8 cellular contexts compared by ENCODE assay signal in the genomic region with DNA sequence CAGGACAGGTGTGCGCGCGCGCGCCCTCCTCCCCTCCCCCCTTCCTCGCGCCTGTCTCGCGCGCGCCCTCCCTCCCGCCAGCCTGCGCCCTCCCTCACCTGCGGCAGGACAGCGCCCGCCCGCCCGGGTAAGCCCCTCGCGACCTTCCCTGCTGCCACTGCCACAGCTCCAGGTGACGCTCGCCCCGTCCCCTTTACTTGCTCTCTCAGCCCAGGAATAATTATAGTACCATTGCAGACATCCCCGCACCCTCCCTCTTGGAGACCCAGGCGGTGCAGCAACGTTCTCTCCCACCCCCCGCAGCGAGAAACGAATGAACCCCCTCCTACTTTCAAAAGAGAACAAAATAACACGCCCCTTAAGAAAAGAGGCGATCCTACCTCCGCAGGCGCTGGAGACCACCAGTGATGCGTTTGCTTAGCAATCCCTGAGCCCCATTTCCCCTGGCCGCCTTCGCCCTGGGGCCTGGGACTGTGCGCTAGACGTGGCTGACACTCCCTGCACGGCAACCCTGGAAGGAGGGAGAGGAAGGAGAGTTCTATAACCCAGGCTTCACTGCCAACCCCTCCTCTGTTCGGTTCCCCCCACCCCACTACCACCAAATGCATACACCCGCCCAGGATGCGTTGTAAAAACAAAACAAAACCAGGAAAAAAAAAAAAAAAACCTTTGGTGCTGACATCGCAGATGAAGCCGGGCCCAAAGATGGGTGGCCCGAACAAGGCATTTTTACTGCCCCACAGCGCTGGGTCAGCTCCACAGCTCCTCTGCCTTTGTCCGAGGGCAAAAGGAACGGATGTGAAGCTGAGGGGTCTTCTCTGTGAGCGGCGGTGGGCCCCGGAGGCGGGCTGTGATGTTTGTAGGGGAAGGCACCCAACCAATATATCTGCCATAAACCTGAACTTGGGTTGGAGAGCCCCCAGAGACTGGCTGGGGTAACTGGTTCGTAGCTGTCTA. TPM values are rescaled to one million over a fixed set of nuclear protein-coding genes. Genes with fewer than 3 reads are reported as not detected.
DNase-seq lines count a peak whose midpoint lies in the region; ATAC-seq and TF ChIP-seq lines count a peak whose summit lies in the region.

No MANE protein-coding gene starts in this region.

- no peaks in the 10 kb centered on the region for H3K79me2 ChIP-seq in neural progenitor cell (ENCODE audit: low read depth)

- intact Hi-C loops in esophagus muscularis mucosa (cut with DNase I), result loop anchor here (5.0 kb wide), 1 partner anchor 39 kb away; no protein-coding TSS in a partner anchor

- H3K27ac ChIP-seq in esophagus muscularis mucosa (replicated peaks in 1 of 4), result peak overlapping the region; percentile 97 to 99 (median 97)
- H3K27ac ChIP-seq in neural progenitor cell, result no peak overlapping the region

- no peak overlapping the region for H3K9ac ChIP-seq in neural progenitor cell

- no peaks in the 10 kb centered on the region for H3K36me3 ChIP-seq in esophagus muscularis mucosa
- no peaks in the 10 kb centered on the region for H3K36me3 ChIP-seq in neural progenitor cell

- H3K4me3 Mint-ChIP-seq in activated CD8-positive, alpha-beta T cell treated with anti-CD3 and anti-CD28 coated beads, Interleukin-2, amount 10 ng/mL, durations not matched to agents 7 days and 5 days, result peak overlapping the region; percentile 83
- peak overlapping the region; percentile 90 for H3K4me3 Mint-ChIP-seq in neural progenitor cell

- peaks cover 47% of the 10 kb centered on the region for H3K4me1 Mint-ChIP-seq in activated CD8-positive, alpha-beta T cell treated with anti-CD3 and anti-CD28 coated beads, Interleukin-2, amount 10 ng/mL, durations not matched to agents 7 days and 5 days (ENCODE audit: low read depth)
- peaks cover 29% of the 10 kb centered on the region for H3K4me1 Mint-ChIP-seq in neural progenitor cell

- H3K9me3 Mint-ChIP-seq in activated CD8-positive, alpha-beta T cell treated with anti-CD3 and anti-CD28 coated beads, Interleukin-2, amount 10 ng/mL, durations not matched to agents 7 days and 5 days (ENCODE audit: insufficient read depth), result no peaks in the 10 kb centered on the region
- H3K9me3 Mint-ChIP-seq in neural progenitor cell, result no peaks in the 10 kb centered on the region

- peak; percentile 17 for ATAC-seq in activated CD8-positive, alpha-beta T cell treated with anti-CD3 and anti-CD28 coated beads, Interleukin-2, amount 10 ng/mL, durations not matched to agents 7 days and 5 days
- ATAC-seq in HG03571 (IDR thresholded peaks at IDR 0.05; ENCODE audit: unreplicated experiment), result no peak

- POLR2A ChIA-PET in activated CD8-positive, alpha-beta T cell treated with anti-CD3 and anti-CD28 coated beads, Interleukin-2, amount 10 ng/mL, durations not matched to agents 7 days and 5 days (lab: Charles Lee), result interaction anchor here (0.7 to 1.0 kb wide), 4 partner anchors 8 to 1533 kb away, joined by 3 to 5 read pairs (median 3); a partner anchor contains a TSS

- H3K4me2 ChIP-seq in neural progenitor cell, result peak overlapping the region; percentile 75

- H4K20me1 ChIP-seq in neural progenitor cell (ENCODE audit: low read depth), result peaks cover 46% of the 10 kb centered on the region

- peaks cover 3% of the 10 kb centered on the region for H3K36me3 Mint-ChIP-seq in activated CD8-positive, alpha-beta T cell treated with anti-CD3 and anti-CD28 coated beads, Interleukin-2, amount 10 ng/mL, durations not matched to agents 7 days and 5 days (ENCODE audit: low read depth)
- H3K36me3 Mint-ChIP-seq in neural progenitor cell, result no peaks in the 10 kb centered on the region

- no peaks in the 10 kb centered on the region for H3K9me3 ChIP-seq in esophagus muscularis mucosa
- no peaks in the 10 kb centered on the region for H3K9me3 ChIP-seq in neural progenitor cell (ENCODE audit: low read depth)

- H3K27me3 ChIP-seq in esophagus muscularis mucosa (no peaks in the 10 kb centered on the region), neural progenitor cell (peaks cover 97% of the 10 kb centered on the region)

- TF ChIP-seq CTCF in esophagus muscularis mucosa (IDR thresholded peaks at IDR 0.05) (no peak), neural progenitor cell (IDR thresholded peaks at IDR 0.05) (no peak)

- 3% methylated on average over 47 of the region's 53 CpGs for WGBS in esophagus muscularis mucosa

- H3K27me3 Mint-ChIP-seq in activated CD8-positive, alpha-beta T cell treated with anti-CD3 and anti-CD28 coated beads, Interleukin-2, amount 10 ng/mL, durations not matched to agents 7 days and 5 days (ENCODE audit: low read depth), result peaks cover 43% of the 10 kb centered on the region
- H3K27me3 Mint-ChIP-seq in neural progenitor cell (ENCODE audit: insufficient read depth, low read depth), result peaks cover 60% of the 10 kb centered on the region

- no peak overlapping the region for H2AFZ ChIP-seq in neural progenitor cell (replicated peaks)

- H3F3A ChIP-seq in neural progenitor cell (ENCODE audit: low read depth), result peaks cover 72% of the 10 kb centered on the region

- TF ChIP-seq POLR2A in esophagus muscularis mucosa (IDR thresholded peaks at IDR 0.05; ENCODE audit: low read depth), result no peak

- peak overlapping the region; percentile 98 for H3K27ac Mint-ChIP-seq in activated CD8-positive, alpha-beta T cell treated with anti-CD3 and anti-CD28 coated beads, Interleukin-2, amount 10 ng/mL, durations not matched to agents 7 days and 5 days
- H3K27ac Mint-ChIP-seq in neural progenitor cell, result no peak overlapping the region

- no peak for TF ChIP-seq EP300 in esophagus muscularis mucosa (IDR thresholded peaks at IDR 0.05)

- peak; percentile 57 for DNase-seq in D341Med (ENCODE audit: low spot score)
- peak; percentile 31 for DNase-seq in HT1080 (ENCODE audit: low read depth)
- peak; percentile 42 for DNase-seq in activated CD8-positive, alpha-beta T cell treated with anti-CD3 and anti-CD28 coated beads, Interleukin-2, amount 10 ng/mL, durations not matched to agents 7 days and 5 days
- no peak for DNase-seq in esophagus muscularis mucosa (ENCODE audit: extremely low spot score)
- peak; percentile 61 for DNase-seq in neural progenitor cell (ENCODE audit: low spot score)
- no peak for DNase-seq in NCI-H510A (lab: John Stamatoyannopoulos, UW)
- no peak for DNase-seq in DMS153 treated with DMSO at 0.1 percent for 48 hours (lab: John Stamatoyannopoulos, UW; ENCODE audit: unreplicated experiment)

- H3K4me3 ChIP-seq in esophagus muscularis mucosa (peak overlapping the region; percentile 73 to 82 (median 74)), neural progenitor cell (peak overlapping the region; percentile 54)

- peaks cover 31 to 67% (median 58%) of the 10 kb centered on the region in 4 donors for H3K4me1 ChIP-seq in esophagus muscularis mucosa
- peaks cover 13% of the 10 kb centered on the region for H3K4me1 ChIP-seq in neural progenitor cell

- CTCF ChIA-PET in activated CD8-positive, alpha-beta T cell treated with anti-CD3 and anti-CD28 coated beads, Interleukin-2, amount 10 ng/mL, durations not matched to agents 7 days and 5 days (lab: Charles Lee), result interaction anchor here (0.8 to 3.5 kb wide), 14 partner anchors 9 to 244 kb away, joined by 3 to 17 read pairs (median 4); a partner anchor contains a TSS

RNA-seq across cellular contexts. Expression of a gene that starts 5.5 kb away (rescaled TPM):
- total RNA-seq in HT1080 (2014; rRNA removed; shearing (Covaris generic)), result 8.8 and 12.2 TPM in 2 replicates
- 6.2 and 6.4 TPM in 2 replicates for polyA plus RNA-seq in HT1080 (2015; cell fraction: cytosol; rRNA removed)
- 5.9 and 6.0 TPM in 2 replicates for polyA plus RNA-seq in HT1080 (2015; cell fraction: nucleus; rRNA removed)
- total RNA-seq in activated CD8-positive, alpha-beta T cell treated with anti-CD3 and anti-CD28 coated beads, Interleukin-2, amount 10 ng/mL, durations not matched to agents 7 days and 5 days, result 10 to 100 TPM; 12.5 to 13.4 TPM
- total RNA-seq in esophagus muscularis mucosa, result 10 to 100 TPM; 31.8 to 46.5 (median 43.5) TPM
- 2.5 and 2.6 TPM in 2 replicates for total RNA-seq in neural progenitor cell (ENCODE audit: low replicate concordance)

RNA-seq across cellular contexts. Expression of a gene that starts 17.4 kb away (rescaled TPM):
- total RNA-seq in HT1080 (2014; rRNA removed; shearing (Covaris generic)), result 0.23 and 0.85 TPM in 2 replicates
- 0.73 and 1.1 TPM in 2 replicates for polyA plus RNA-seq in HT1080 (2015; cell fraction: cytosol; rRNA removed)
- polyA plus RNA-seq in HT1080 (2015; cell fraction: nucleus; rRNA removed), result 3.8 and 4.8 TPM in 2 replicates
- total RNA-seq in activated CD8-positive, alpha-beta T cell treated with anti-CD3 and anti-CD28 coated beads, Interleukin-2, amount 10 ng/mL, durations not matched to agents 7 days and 5 days, result 1 to 10 TPM; 2.4 to 2.7 TPM
- total RNA-seq in esophagus muscularis mucosa, result 10 to 100 TPM; 17.6 to 31.9 (median 27.3) TPM
- total RNA-seq in neural progenitor cell (ENCODE audit: low replicate concordance), result 0.59 and 1.6 TPM in 2 replicates

Comparison
In these comparisons a context has a peak if more than half of its experiments do, and no peak if none do; other contexts are left out.
1. DNase-seq: peak in D341Med (single experiment), HT1080 (single experiment), activated CD8-positive, alpha-beta T cell treated with anti-CD3 and anti-CD28 coated beads, Interleukin-2, amount 10 ng/mL, durations not matched to agents 7 days and 5 days (single experiment) and neural progenitor cell (single experiment); none in esophagus muscularis mucosa (single experiment), NCI-H510A (single experiment) and DMS153 treated with DMSO at 0.1 percent for 48 hours (single experiment).